ENCODE assay signal across 25 cellular contexts in genomic region chr17:43697937-43698336, GRCh38. TPM values are rescaled to one million over a fixed set of nuclear protein-coding genes. Genes with fewer than 3 reads are reported as not detected.
DNase-seq lines count a peak whose midpoint lies in the region; ATAC-seq and TF ChIP-seq lines count a peak whose summit lies in the region.
"Had no signal": no experiment of that assay in that cellular context is flagged by ENCODE, and none has a peak within 500 bp of the region (broad histone marks: within the 10 kb centered on the region; RNA-seq: fewer than 3 reads in every experiment).

No MANE protein-coding gene starts in this region.

- H3K36me3 Mint-ChIP-seq in endothelial cell (ENCODE audit: low read depth, unreplicated experiment) = peaks cover 9% of the 10 kb centered on the region
- no peaks in the 10 kb centered on the region for H3K36me3 Mint-ChIP-seq in activated CD4-positive, alpha-beta memory T cell treated with anti-CD3 and anti-CD28 coated beads, Interleukin-2, amount 10 ng/mL, durations not matched to agents 7 days and 5 days (ENCODE audit: low read depth)
- H3K36me3 Mint-ChIP-seq: CD8-positive, alpha-beta memory T cell had no signal

- no peak for ATAC-seq in thoracic aorta (ENCODE audit: insufficient number of reproducible peaks, low FRiP score, low read depth)
- no peak for ATAC-seq in HG02970 (IDR thresholded peaks at IDR 0.05; ENCODE audit: low FRiP score, unreplicated experiment)
- ATAC-seq: A549, GM12878 had no signal

- H3K27me3 Mint-ChIP-seq in endothelial cell (ENCODE audit: unreplicated experiment) = peaks cover 2% of the 10 kb centered on the region
- peaks cover 15% of the 10 kb centered on the region for H3K27me3 Mint-ChIP-seq in activated CD4-positive, alpha-beta memory T cell treated with anti-CD3 and anti-CD28 coated beads, Interleukin-2, amount 10 ng/mL, durations not matched to agents 7 days and 5 days

- peak overlapping the region; percentile 48 for H3K27ac Mint-ChIP-seq in endothelial cell (ENCODE audit: unreplicated experiment)
- H3K27ac Mint-ChIP-seq in activated CD4-positive, alpha-beta memory T cell treated with anti-CD3 and anti-CD28 coated beads, Interleukin-2, amount 10 ng/mL, durations not matched to agents 7 days and 5 days = no peak overlapping the region
- H3K27ac Mint-ChIP-seq: CD14-positive monocyte; CD4-positive, alpha-beta T cell had no signal

- no peaks in the 10 kb centered on the region for H3K27me3 ChIP-seq in thoracic aorta (replicated peaks; ENCODE audit: insufficient read depth)
- H3K27me3 ChIP-seq: BE2C had no signal

- CTCF ChIA-PET in HEK293 (lab: Yijun Ruan, JAX) = interaction anchor here (0.6 to 2.0 kb wide), 5 partner anchors 10 to 213 kb away, joined by 3 to 13 read pairs (median 6); no protein-coding TSS in a partner anchor
- CTCF ChIA-PET in activated CD4-positive, alpha-beta memory T cell treated with anti-CD3 and anti-CD28 coated beads, Interleukin-2, amount 10 ng/mL, durations not matched to agents 7 days and 5 days (lab: Charles Lee) = interaction anchor here (0.7 to 13.6 kb wide), 5 partner anchors 15 to 297 kb away, joined by 3 to 365 read pairs (median 3); partner anchors contain the start of gene SOST

- H3K4me3 ChIP-seq in HEK293 (ENCODE audit: low read depth, low read length) (no peak overlapping the region), thoracic aorta (no peak overlapping the region)
- H3K4me3 ChIP-seq: A549; BLaER1 treated with 17β-estradiol and CSF1 and Interleukin-3, amounts not matched to agents 10 nM and 100 nM; GM12878; GM23248 had no signal

- H3K4me3 Mint-ChIP-seq in endothelial cell (ENCODE audit: unreplicated experiment) = no peak overlapping the region
- no peak overlapping the region for H3K4me3 Mint-ChIP-seq in activated CD4-positive, alpha-beta memory T cell treated with anti-CD3 and anti-CD28 coated beads, Interleukin-2, amount 10 ng/mL, durations not matched to agents 7 days and 5 days
- H3K4me3 Mint-ChIP-seq: CD4-positive, alpha-beta T cell; CD8-positive, alpha-beta memory T cell had no signal

- H3K36me3 ChIP-seq in HEK293 (ENCODE audit: control insufficient read depth in 2 of 2, insufficient read depth in 1 of 2, low read length in 2 of 2) (no peaks in the 10 kb centered on the region), thoracic aorta (no peaks in the 10 kb centered on the region)
- H3K36me3 ChIP-seq: BE2C; BLaER1 treated with 17β-estradiol and CSF1 and Interleukin-3, amounts not matched to agents 10 nM and 100 nM had no signal

- POLR2A ChIA-PET in HEK293 (lab: Yijun Ruan, JAX) = interaction anchor here (1.2 to 1.5 kb wide), 2 partner anchors 60 to 61 kb away, joined by 3 to 5 read pairs; partner anchors contain the start of gene SOST
- POLR2A ChIA-PET in activated CD4-positive, alpha-beta memory T cell treated with anti-CD3 and anti-CD28 coated beads, Interleukin-2, amount 10 ng/mL, durations not matched to agents 7 days and 5 days (lab: Charles Lee) = no interaction called here

- H3K4me1 ChIP-seq in HEK293 (ENCODE audit: control insufficient read depth, insufficient read depth, low read length) (no peaks in the 10 kb centered on the region), thoracic aorta (ENCODE audit: control insufficient read depth in 1 of 2, low read depth in 2 of 2) (peaks cover 39 to 61% of the 10 kb centered on the region in 2 donors)
- H3K4me1 ChIP-seq: BE2C had no signal

- no peaks in the 10 kb centered on the region for H3K9me3 Mint-ChIP-seq in endothelial cell (ENCODE audit: unreplicated experiment)
- H3K9me3 Mint-ChIP-seq in activated CD4-positive, alpha-beta memory T cell treated with anti-CD3 and anti-CD28 coated beads, Interleukin-2, amount 10 ng/mL, durations not matched to agents 7 days and 5 days = peaks cover 3% of the 10 kb centered on the region
- H3K9me3 Mint-ChIP-seq: CD4-positive, alpha-beta T cell; CD8-positive, alpha-beta memory T cell had no signal

- TF ChIP-seq CTCF in HEK293 (tag by site-specific recombination; IDR thresholded peaks at IDR 0.05) (no peak), endothelial cell (IDR thresholded peaks at IDR 0.05; ENCODE audit: unreplicated experiment) (no peak), thoracic aorta (IDR thresholded peaks at IDR 0.05) (no peak)

- H3K9me3 ChIP-seq in HEK293 (ENCODE audit: control insufficient read depth, insufficient read depth, low read depth, low read length) (no peaks in the 10 kb centered on the region), thoracic aorta (no peaks in the 10 kb centered on the region)
- H3K9me3 ChIP-seq: BE2C had no signal

- TF ChIP-seq EP300 in Ishikawa (IDR thresholded peaks at IDR 0.05; ENCODE audit: borderline replicate concordance) = no peak

- no peak for DNase-seq in endothelial cell (ENCODE audit: low spot score)
- DNase-seq in thoracic aorta (ENCODE audit: low spot score) = no peak
- DNase-seq in stimulated activated CD4-positive, alpha-beta T cell treated with anti-CD3 and anti-CD28 coated beads, Interleukin-4, amount 100 ng/mL, for 1 hour = no peak
- DNase-seq in activated CD4-positive, alpha-beta memory T cell treated with anti-CD3 and anti-CD28 coated beads, Interleukin-2, amount 10 ng/mL, durations not matched to agents 7 days and 5 days = no peak
- DNase-seq: 8988T; ACHN; AML-193; BE2C; CD4-positive, alpha-beta T cell; CD8-positive, alpha-beta memory T cell; DMS 273 treated with DMSO at 0.1 percent for 48 hours; DMS79; EL; GDM1; GM23248; H7; HCEC 1CT had no signal

- peaks cover 47% of the 10 kb centered on the region for H3K4me1 Mint-ChIP-seq in endothelial cell (ENCODE audit: unreplicated experiment)
- peaks cover 25% of the 10 kb centered on the region for H3K4me1 Mint-ChIP-seq in activated CD4-positive, alpha-beta memory T cell treated with anti-CD3 and anti-CD28 coated beads, Interleukin-2, amount 10 ng/mL, durations not matched to agents 7 days and 5 days

- TF ChIP-seq RAD21 in Ishikawa (IDR thresholded peaks at IDR 0.05; ENCODE audit: low read depth) = no peak

- H3K27ac ChIP-seq in HEK293 (ENCODE audit: extremely low read depth, low read depth, low read length) (no peak overlapping the region), thoracic aorta (peak overlapping the region; percentile 70 to 77)
- H3K27ac ChIP-seq: A549; BLaER1 treated with 17β-estradiol and CSF1 and Interleukin-3, amounts not matched to agents 10 nM and 100 nM; GM23248 had no signal

TF ChIP-seq in HEK293, 187 proteins besides CTCF, POLR2A, EP300 and RAD21:
- TF ChIP-seq REST (tag by site-specific recombination; IDR thresholded peaks at IDR 0.05) (0 out of 2 replicates have a peak, but pooled peaks have one; percentile 18), ZNF677 (tag by site-specific recombination; IDR thresholded peaks at IDR 0.05) (no peak)
TF ChIP-seq in HEK293: peak in this region for 1.

TF ChIP-seq in Ishikawa, 13 proteins besides CTCF, POLR2A, EP300 and RAD21:
- TF ChIP-seq TEAD4 (IDR thresholded peaks at IDR 0.05) = no peak
- peak; percentile 43; the same call in 1 of the 2 replicates for TF ChIP-seq REST (IDR thresholded peaks at IDR 0.05; ENCODE audit: low read depth)

RNA-seq across cellular contexts. Expression of gene MEOX1, which starts 36.2 kb away (rescaled TPM):
- 0.10 TPM for total RNA-seq in endothelial cell (ENCODE audit: unreplicated experiment)
- 1 to 10 TPM; 3.0 to 5.4 TPM for total RNA-seq in thoracic aorta
- total RNA-seq in activated CD4-positive, alpha-beta memory T cell treated with anti-CD3 and anti-CD28 coated beads, Interleukin-2, amount 10 ng/mL, durations not matched to agents 7 days and 5 days = 1 to 10 TPM; 4.2 to 4.7 TPM
- total RNA-seq: GM23248, H1, H7 had no signal
